ENCODE assay signal across 14 cellular contexts in genomic region chr13:69959041-69959440, GRCh38.
"Had no signal": no experiment of that assay in that cellular context is flagged by ENCODE, and none has a peak within 500 bp of the region (broad histone marks: within the 10 kb centered on the region; RNA-seq: fewer than 3 reads in every experiment).

No MANE protein-coding gene starts in this region.

- DNase-seq: activated CD4-positive, alpha-beta T cell treated with anti-CD3 and anti-CD28 coated beads, Interleukin-2, amount 10 ng/mL, durations not matched to agents 7 days and 5 days; activated CD4-positive, CD25-positive, alpha-beta regulatory T cell; activated CD8-positive, alpha-beta memory T cell treated with anti-CD3 and anti-CD28 coated beads for 24 hours; body of pancreas; dermis blood vessel endothelial cell; hypothalamus; left cardiac atrium; natural killer cell; ovary; retina; T-helper 2 cell had no signal

- H3K36me3 Mint-ChIP-seq: activated naive CD4-positive, alpha-beta T cell treated with anti-CD3 and anti-CD28 coated beads, Interleukin-2, amount 50 U/mL, for 24 hours; natural killer cell had no signal

- H3K27ac Mint-ChIP-seq: activated CD4-positive, alpha-beta T cell treated with anti-CD3 and anti-CD28 coated beads, Interleukin-2, amount 10 ng/mL, durations not matched to agents 7 days and 5 days; activated naive CD4-positive, alpha-beta T cell treated with anti-CD3 and anti-CD28 coated beads, Interleukin-2, amount 50 U/mL, for 24 hours; activated T-helper 17 cell treated with anti-CD3 and anti-CD28 coated beads, Interleukin-2, amount 50 U/mL, for 72 hours; natural killer cell had no signal

- ATAC-seq: activated T-helper 17 cell treated with anti-CD3 and anti-CD28 coated beads, Interleukin-2, amount 50 U/mL, for 72 hours; body of pancreas; natural killer cell had no signal

- H3K4me3 ChIP-seq: body of pancreas, ovary had no signal

- H3K4me1 Mint-ChIP-seq: activated CD4-positive, alpha-beta T cell treated with anti-CD3 and anti-CD28 coated beads, Interleukin-2, amount 10 ng/mL, durations not matched to agents 7 days and 5 days; activated naive CD4-positive, alpha-beta T cell treated with anti-CD3 and anti-CD28 coated beads, Interleukin-2, amount 50 U/mL, for 24 hours; activated T-helper 17 cell treated with anti-CD3 and anti-CD28 coated beads, Interleukin-2, amount 50 U/mL, for 72 hours; central memory CD8-positive, alpha-beta T cell; natural killer cell had no signal

- H3K27me3 ChIP-seq: body of pancreas, ovary had no signal

- H3K27me3 Mint-ChIP-seq: activated CD4-positive, alpha-beta T cell treated with anti-CD3 and anti-CD28 coated beads, Interleukin-2, amount 10 ng/mL, durations not matched to agents 7 days and 5 days; activated naive CD4-positive, alpha-beta T cell treated with anti-CD3 and anti-CD28 coated beads, Interleukin-2, amount 50 U/mL, for 24 hours; activated T-helper 17 cell treated with anti-CD3 and anti-CD28 coated beads, Interleukin-2, amount 50 U/mL, for 72 hours; central memory CD8-positive, alpha-beta T cell had no signal

- H3K36me3 ChIP-seq: ovary had no signal

- H3K4me1 ChIP-seq: body of pancreas had no signal

- H3K9me3 Mint-ChIP-seq: activated naive CD4-positive, alpha-beta T cell treated with anti-CD3 and anti-CD28 coated beads, Interleukin-2, amount 50 U/mL, for 24 hours had no signal

- H3K27ac ChIP-seq: body of pancreas, ovary had no signal

- H3K9me3 ChIP-seq: ovary had no signal

- H3K4me3 Mint-ChIP-seq: activated CD4-positive, alpha-beta T cell treated with anti-CD3 and anti-CD28 coated beads, Interleukin-2, amount 10 ng/mL, durations not matched to agents 7 days and 5 days; activated naive CD4-positive, alpha-beta T cell treated with anti-CD3 and anti-CD28 coated beads, Interleukin-2, amount 50 U/mL, for 24 hours; activated T-helper 17 cell treated with anti-CD3 and anti-CD28 coated beads, Interleukin-2, amount 50 U/mL, for 72 hours; central memory CD8-positive, alpha-beta T cell; natural killer cell had no signal
